ENCODE assay signal across 30 cellular contexts in genomic region chr3:170487091-170487490, GRCh38.
"Had no signal": no experiment of that assay in that cellular context is flagged by ENCODE, and none has a peak within 500 bp of the region (broad histone marks: within the 10 kb centered on the region; RNA-seq: fewer than 3 reads in every experiment).

No MANE protein-coding gene starts in this region.

- DNase-seq: activated B cell treated with CpG ODN at 0.5 μM for 24 hours; activated CD4-positive, alpha-beta memory T cell treated with anti-CD3 and anti-CD28 coated beads, Interleukin-2, amount 10 ng/mL, durations not matched to agents 7 days and 5 days; activated CD4-positive, alpha-beta T cell treated with anti-CD3 and anti-CD28 coated beads for 4 hours; activated CD4-positive, CD25-positive, alpha-beta regulatory T cell treated with anti-CD3 and anti-CD28 coated beads, Interleukin-2, amount 50 U/mL, for 72 hours; activated CD8-positive, alpha-beta memory T cell treated with anti-CD3 and anti-CD28 coated beads for 24 hours; activated CD8-positive, alpha-beta memory T cell treated with anti-CD3 and anti-CD28 coated beads, Interleukin-2, amount 10 ng/mL, durations not matched to agents 7 days and 5 days; activated CD8-positive, alpha-beta memory T cell treated with anti-CD3 and anti-CD28 coated beads, Interleukin-2, amount 50 U/mL, for 48 hours; activated effector memory CD4-positive, alpha-beta T cell treated with Interleukin-2 at 50 U/mL for 16 hours; activated naive CD4-positive, alpha-beta T cell treated with anti-CD3 and anti-CD28 coated beads, Interleukin-2, amount 10 ng/mL, durations not matched to agents 7 days and 5 days; activated naive CD8-positive, alpha-beta T cell treated with anti-CD3 and anti-CD28 coated beads, Interleukin-2, amount 50 U/mL, for 24 hours; activated T-cell treated with anti-CD3 and anti-CD28 coated beads, Interleukin-2, amount 50 U/mL, for 48 hours; aorta; brain microvascular endothelial cell; Karpas-422; KBM-7; NCI-H1092; NCI-H1436 treated with DMSO at 0.1 percent for 48 hours; NCI-H1694 treated with DMSO at 0.1 percent for 48 hours; NCI-H2029; NCI-H345; NCI-H510A; NCI-H526; NCI-H774; RPMI8226; SHP77 treated with DMSO at 0.1 percent for 48 hours; SW 1271; T-helper 1 cell; T-helper 2 cell; T-helper 9 cell had no signal

- H3K27me3 ChIP-seq: brain microvascular endothelial cell had no signal

- H3K27ac ChIP-seq: brain microvascular endothelial cell, VCaP had no signal
